ENCODE assay signal across 10 cellular contexts in genomic region chr20:49483706-49484101, GRCh38. TPM values are rescaled to one million over a fixed set of nuclear protein-coding genes. Genes with fewer than 3 reads are reported as not detected.
DNase-seq lines count a peak whose midpoint lies in the region; ATAC-seq and TF ChIP-seq lines count a peak whose summit lies in the region.
"Had no signal": no experiment of that assay in that cellular context is flagged by ENCODE, and none has a peak within 500 bp of the region (broad histone marks: within the 10 kb centered on the region; RNA-seq: fewer than 3 reads in every experiment).

No MANE protein-coding gene starts in this region.

- no peaks in the 10 kb centered on the region for H3K79me2 ChIP-seq in OCI-LY7 (ENCODE audit: insufficient read depth, low read depth, low read length)

- TF ChIP-seq CTCF in breast epithelium (IDR thresholded peaks at IDR 0.05), result no peak
- no peak for TF ChIP-seq CTCF in tibial nerve (IDR thresholded peaks at IDR 0.05)
- TF ChIP-seq CTCF in OCI-LY7 (conservative IDR thresholded peaks at IDR 0.05; ENCODE audit: low read length), result no peak

- 2% methylated on average over 22 to 23 of the region's 37 CpGs for WGBS in mesodermal cell (ENCODE audit: insufficient coverage in 2 of 2), 2 experiments
- 0 to 1% methylated on average over 13 of the region's 37 CpGs for WGBS in tibial nerve, 2 donors

- H3K4me1 ChIP-seq in breast epithelium (peaks cover 0 to 3% of the 10 kb centered on the region in 2 donors), mesodermal cell (ENCODE audit: control insufficient read depth, insufficient read depth, low read length, poor library complexity, severe bottlenecking) (no peaks in the 10 kb centered on the region), tibial nerve (peaks cover 0 to 37% (median 8%) of the 10 kb centered on the region in 4 donors), OCI-LY7 (ENCODE audit: insufficient read depth, low read length, poor library complexity, severe bottlenecking) (no peaks in the 10 kb centered on the region)

- H3K9me3 ChIP-seq in breast epithelium, result no peaks in the 10 kb centered on the region
- H3K9me3 ChIP-seq in mesodermal cell (ENCODE audit: control insufficient read depth, low read length), result no peaks in the 10 kb centered on the region
- no peaks in the 10 kb centered on the region for H3K9me3 ChIP-seq in tibial nerve
- no peaks in the 10 kb centered on the region for H3K9me3 ChIP-seq in OCI-LY7 (ENCODE audit: low read length)

- no peaks in the 10 kb centered on the region for H3K36me3 ChIP-seq in breast epithelium
- no peaks in the 10 kb centered on the region for H3K36me3 ChIP-seq in mesodermal cell (ENCODE audit: control insufficient read depth, insufficient read depth, low read length)
- no peaks in the 10 kb centered on the region for H3K36me3 ChIP-seq in tibial nerve
- H3K36me3 ChIP-seq in OCI-LY7 (ENCODE audit: insufficient read depth, low read length), result no peaks in the 10 kb centered on the region

- intact Hi-C loops in breast epithelium (cut with DNase I; ENCODE audit: low total_unique reads), result loop anchor here (2.0 to 10.0 kb wide), 3 partner anchors 55 to 149 kb away; no protein-coding TSS in a partner anchor
- intact Hi-C loops in OCI-LY7 (cut with micrococcal nuclease; ENCODE audit: unreplicated experiment), result no loop called here

- no peak for TF ChIP-seq EP300 in tibial nerve (IDR thresholded peaks at IDR 0.05)

- POLR2A ChIA-PET in OCI-LY7 (lab: Charles Lee), result no interaction called here

- no peak overlapping the region for H2AFZ ChIP-seq in OCI-LY7 (ENCODE audit: low read length)

- H3K4me3 ChIP-seq in breast epithelium, result peak overlapping the region; percentile 47 to 60 (median 48)
- H3K4me3 ChIP-seq in mesodermal cell (ENCODE audit: extremely low read depth, insufficient read depth, low read length, poor library complexity, severe bottlenecking), result peak overlapping the region; percentile 33
- peak overlapping the region; percentile 7 to 55 (median 18) for H3K4me3 ChIP-seq in tibial nerve
- H3K4me3 ChIP-seq in OCI-LY7 (ENCODE audit: low read depth, low read length, poor library complexity, severe bottlenecking), result no peak overlapping the region

- peaks cover 6 to 22% of the 10 kb centered on the region in 2 donors for H3K27me3 ChIP-seq in breast epithelium
- peaks cover 0 to 48% of the 10 kb centered on the region in 2 donors for H3K27me3 ChIP-seq in tibial nerve

- H4K20me1 ChIP-seq in OCI-LY7 (ENCODE audit: insufficient read depth, low read length), result no peaks in the 10 kb centered on the region

- H3K27ac ChIP-seq in breast epithelium, result no peak overlapping the region
- H3K27ac ChIP-seq in mesodermal cell (ENCODE audit: low read depth, low read length, severe bottlenecking), result no peak overlapping the region
- H3K27ac ChIP-seq in tibial nerve, result peak overlapping the region in 1 of 4 donors; percentile 12
- H3K27ac ChIP-seq in OCI-LY7 (ENCODE audit: low read depth, low read length, poor library complexity, severe bottlenecking), result no peak overlapping the region
- H3K27ac ChIP-seq: C4-2B had no signal

- no peak for TF ChIP-seq POLR2A in breast epithelium (IDR thresholded peaks at IDR 0.05)
- no peak for TF ChIP-seq POLR2A in tibial nerve (IDR thresholded peaks at IDR 0.05)

- H3K9me2 ChIP-seq in OCI-LY7 (ENCODE audit: insufficient read depth, low read length), result no peaks in the 10 kb centered on the region

- H3K4me2 ChIP-seq in OCI-LY7 (ENCODE audit: low read length), result no peak overlapping the region

- CTCF ChIA-PET in OCI-LY7 (lab: Charles Lee; ENCODE audit: unreplicated experiment), result no interaction called here

- BruUV-seq in OCI-LY7 (replicated peaks; lab: Mats Ljungman, UMichigan), result no TSS peak

- ATAC-seq in GM18867 (IDR thresholded peaks at IDR 0.05; ENCODE audit: unreplicated experiment), result no peak

- DNase-seq in NCI-H748 (lab: John Stamatoyannopoulos, UW; ENCODE audit: unreplicated experiment) (peak; percentile 34), NCI-H748 treated with DMSO at 0.1 percent for 48 hours (lab: John Stamatoyannopoulos, UW) (no peak), breast epithelium (ENCODE audit: low spot score in 2 of 2) (no peak), tibial nerve (ENCODE audit: low spot score in 2 of 2) (no peak), OCI-LY7 (ENCODE audit: low spot score) (no peak), NCI-H1694 (lab: John Stamatoyannopoulos, UW) (no peak)

RNA-seq across cellular contexts. Expression of gene KCNB1, which starts 1.2 kb away (rescaled TPM):
- total RNA-seq in breast epithelium (10 to 100 TPM in 1 of 3 donors, 1 to 10 TPM in 2; 3.9 to 21.8 (median 5.1) TPM), tibial nerve (10 to 100 TPM in 1 of 4 donors, 1 to 10 TPM in 3; 3.9 to 11.7 (median 6.7) TPM), OCI-LY7 (2022) (0.07 TPM in 1 of 2 replicates, not detected in the other)
- 0.33 TPM for polyA plus RNA-seq in mesodermal cell (2013, experiment 1 of 2)
- 0.25 TPM for polyA plus RNA-seq in mesodermal cell (2013, experiment 2 of 2)
- 0.03 TPM in 1 of 2 replicates, not detected in the other for total RNA-seq in OCI-LY7 (2014; rRNA removed; shearing (Covaris generic))
- total RNA-seq: NCI-H460 had no signal

Comparison
In these comparisons a context has a peak if more than half of its experiments do, and no peak if none do; other contexts are left out.
1. RNA of gene KCNB1, which starts 1.2 kb away (total RNA-seq): 3.9 to 11.7 TPM in tibial nerve and 3.9 to 21.8 TPM in breast epithelium; 0.03 to 0.07 TPM in OCI-LY7; every median in the first group is over 4 times any median in the second.